Comparison of ENCODE assay signal across 21 cellular contexts in genomic region chr14:99592394-99592793, GRCh38. TPM values are rescaled to one million over a fixed set of nuclear protein-coding genes. Genes with fewer than 3 reads are reported as not detected.
A peak's percentile ranks its signal among the peaks of the same experiment; 100 is the strongest.
DNase-seq lines count a peak whose midpoint lies in the region; ATAC-seq and TF ChIP-seq lines count a peak whose summit lies in the region.
"Had no signal": no experiment of that assay in that cellular context is flagged by ENCODE, and none has a peak within 500 bp of the region (broad histone marks: within the 10 kb centered on the region; RNA-seq: fewer than 3 reads in every experiment).

No MANE protein-coding gene starts in this region.

- H3K9ac ChIP-seq in BLaER1 treated with 17β-estradiol and CSF1 and Interleukin-3, amounts not matched to agents 10 nM and 100 nM, result no peak overlapping the region
- H3K9ac ChIP-seq: GM23248 had no signal

- peaks cover 55 to 98% (median 93%) of the 10 kb centered on the region in 10 experiments for H3K4me1 ChIP-seq in BLaER1 treated with 17β-estradiol and CSF1 and Interleukin-3, amounts not matched to agents 10 nM and 100 nM
- peaks cover 0 to 92% of the 10 kb centered on the region in 2 donors for H3K4me1 ChIP-seq in right atrium auricular region
- H3K4me1 ChIP-seq in sigmoid colon, result peaks cover 0 to 100% (median 98%) of the 10 kb centered on the region in 4 donors

- intact Hi-C loops in sigmoid colon (cut with DNase I), result no loop called here

- peaks cover 0 to 68% (median 18%) of the 10 kb centered on the region in 11 experiments; a peak in 10 of 22 replicates for H4K20me1 ChIP-seq in BLaER1 treated with 17β-estradiol and CSF1 and Interleukin-3, amounts not matched to agents 10 nM and 100 nM

- TF ChIP-seq RAD21 in Ishikawa (IDR thresholded peaks at IDR 0.05; ENCODE audit: low read depth), result no peak

- no peaks in the 10 kb centered on the region for H3K27me3 ChIP-seq in BLaER1 treated with 17β-estradiol and CSF1 and Interleukin-3, amounts not matched to agents 10 nM and 100 nM
- H3K27me3 ChIP-seq in right atrium auricular region (no peaks in the 10 kb centered on the region), sigmoid colon (no peaks in the 10 kb centered on the region)
- H3K27me3 ChIP-seq: SJCRH30 had no signal

- H3K4me3 ChIP-seq in BLaER1 treated with 17β-estradiol and CSF1 and Interleukin-3, amounts not matched to agents 10 nM and 100 nM, result no peak overlapping the region
- H3K4me3 ChIP-seq in right atrium auricular region (no peak overlapping the region), sigmoid colon (no peak overlapping the region)
- H3K4me3 ChIP-seq: GM23248, SJCRH30 had no signal

- no peak for DNase-seq in right atrium auricular region (ENCODE audit: low spot score)
- no peak for DNase-seq in sigmoid colon
- DNase-seq in NCI-H2227 (lab: John Stamatoyannopoulos, UW; ENCODE audit: unreplicated experiment), result no peak
- DNase-seq: activated CD4-positive, alpha-beta T cell treated with anti-CD3 and anti-CD28 coated beads, Interleukin-2, amount 50 U/mL, for 48 hours; activated gamma-delta T cell; dermis blood vessel endothelial cell; foreskin fibroblast; GM23248; KG1; kidney; mesenchymal stem cell; MV-4-11; NCI-H1694; NCI-H69; SJCRH30; stimulated activated CD8-positive, alpha-beta memory T cell treated with anti-CD3 and anti-CD28 coated beads, Interleukin-4, amount 100 ng/mL, for 48 hours; WERI-Rb-1 had no signal

- TF ChIP-seq CTCF in right atrium auricular region (IDR thresholded peaks at IDR 0.05), result no peak
- no peak for TF ChIP-seq CTCF in sigmoid colon (IDR thresholded peaks at IDR 0.05)

- WGBS in sigmoid colon, 2 donors, result 78 to 85% methylated on average over 2 of the region's 2 CpGs

- TF ChIP-seq POLR2A in sigmoid colon (IDR thresholded peaks at IDR 0.05), result no peak

- ATAC-seq in GM21825 (IDR thresholded peaks at IDR 0.05; ENCODE audit: unreplicated experiment) (no peak), GM18909 (IDR thresholded peaks at IDR 0.05; ENCODE audit: poor library complexity, unreplicated experiment) (no peak)

- peak overlapping the region in 2 of 11 experiments; percentile 26 to 42; a peak in 4 of 22 replicates for H3K27ac ChIP-seq in BLaER1 treated with 17β-estradiol and CSF1 and Interleukin-3, amounts not matched to agents 10 nM and 100 nM
- peak overlapping the region; percentile 22 to 59 for H3K27ac ChIP-seq in right atrium auricular region
- peak overlapping the region; percentile 52 to 97 (median 79) for H3K27ac ChIP-seq in sigmoid colon
- H3K27ac ChIP-seq: GM23248, SJCRH30, WERI-Rb-1 had no signal

- peak overlapping the region in 6 of 11 experiments; percentile 11 to 96 (median 86); a peak in 7 of 22 replicates for H3K4me2 ChIP-seq in BLaER1 treated with 17β-estradiol and CSF1 and Interleukin-3, amounts not matched to agents 10 nM and 100 nM

- no peaks in the 10 kb centered on the region for H3K9me3 ChIP-seq in BLaER1 treated with 17β-estradiol and CSF1 and Interleukin-3, amounts not matched to agents 10 nM and 100 nM (replicated peaks in 1 of 11)
- H3K9me3 ChIP-seq in right atrium auricular region (no peaks in the 10 kb centered on the region), sigmoid colon (no peaks in the 10 kb centered on the region)
- H3K9me3 ChIP-seq: SJCRH30 had no signal

- no peaks in the 10 kb centered on the region for H3K36me3 ChIP-seq in BLaER1 treated with 17β-estradiol and CSF1 and Interleukin-3, amounts not matched to agents 10 nM and 100 nM
- no peaks in the 10 kb centered on the region for H3K36me3 ChIP-seq in right atrium auricular region
- no peaks in the 10 kb centered on the region for H3K36me3 ChIP-seq in sigmoid colon
- H3K36me3 ChIP-seq: SJCRH30 had no signal

- TF ChIP-seq EP300 in Ishikawa (IDR thresholded peaks at IDR 0.05; ENCODE audit: borderline replicate concordance) (no peak), sigmoid colon (IDR thresholded peaks at IDR 0.05) (no peak)

TF ChIP-seq in Ishikawa, 13 proteins besides CTCF, POLR2A, EP300 and RAD21:
- TF ChIP-seq REST (IDR thresholded peaks at IDR 0.05; ENCODE audit: low read depth) (peak; percentile 34; the same call in 1 of the 2 replicates), CEBPB (IDR thresholded peaks at IDR 0.05) (no peak), YY1 (IDR thresholded peaks at IDR 0.05; ENCODE audit: low read depth) (no peak), TEAD4 (IDR thresholded peaks at IDR 0.05) (no peak), TCF12 (IDR thresholded peaks at IDR 0.05; ENCODE audit: low read depth) (no peak), CREB1 (IDR thresholded peaks at IDR 0.05; ENCODE audit: low read depth) (no peak), NFIC (IDR thresholded peaks at IDR 0.05) (no peak), TAF1 (IDR thresholded peaks at IDR 0.05; ENCODE audit: low read depth) (no peak)

RNA-seq across cellular contexts. Expression of gene CCDC85C, which starts 11.6 kb away (rescaled TPM):
- total RNA-seq in right atrium auricular region (10 to 100 TPM; 17.1 to 17.7 TPM), sigmoid colon (10 to 100 TPM; 11.4 to 31.9 (median 23.9) TPM)
- 10 to 100 TPM; 12.6 to 79.0 (median 49.9) TPM for polyA plus RNA-seq in sigmoid colon

RNA-seq across cellular contexts. Expression of gene HHIPL1, which starts 52.5 kb away (rescaled TPM):
- total RNA-seq in right atrium auricular region, result 1 to 10 TPM; 1.8 to 2.4 TPM
- total RNA-seq in sigmoid colon, result 10 to 100 TPM in 1 of 4 donors, 1 to 10 TPM in 3; 3.6 to 10.8 (median 7.0) TPM
- under 1 TPM in 1 of 3 donors, not detected in 2; 0.80 TPM for polyA plus RNA-seq in sigmoid colon
- total RNA-seq: SJCRH30 had no signal
